16 cellular contexts compared by ENCODE assay signal in genomic region chr6:81865712-81866111, GRCh38.
DNase-seq lines count a peak whose midpoint lies in the region; ATAC-seq, FAIRE-seq and TF ChIP-seq lines count a peak whose summit lies in the region.
"Had no signal": no experiment of that assay in that cellular context is flagged by ENCODE, and none has a peak within 500 bp of the region (broad histone marks: within the 10 kb centered on the region; RNA-seq: fewer than 3 reads in every experiment).

No MANE protein-coding gene starts in this region.

- H3K79me2 ChIP-seq in H1 (ENCODE audit: control insufficient read depth in 1 of 2, insufficient read depth in 2 of 2, low read length in 2 of 2): no peaks in the 10 kb centered on the region

- ATAC-seq in mucosa of descending colon (peak; percentile 76), GM18907 (IDR thresholded peaks at IDR 0.05; ENCODE audit: unreplicated experiment) (no peak)
- no peak for ATAC-seq in activated naive CD8-positive, alpha-beta T cell treated with anti-CD3 and anti-CD28 coated beads, Interleukin-2, amount 50 U/mL, for 24 hours
- ATAC-seq: lower lobe of right lung; stimulated activated memory B cell treated with anti-CD40 and anti-IgM and Interleukin-4, amounts not matched to agents 10 μg/mL and 1 μg/mL and 100 μg/mL, for 72 hours had no signal

- H3K4me3 ChIP-seq in H1 (ENCODE audit: extremely low read depth in 1 of 4, insufficient read depth in 2 of 4, low read depth in 3 of 4, low read length in 4 of 4) (no peak overlapping the region), mucosa of descending colon (no peak overlapping the region), tibial nerve (no peak overlapping the region)
- H3K4me3 ChIP-seq: lower lobe of right lung, skin epidermis had no signal

- H2AFZ ChIP-seq in H1 (ENCODE audit: low read length): peak overlapping the region; percentile 73; the same call in 1 of the 2 replicates

- H2BK120ac ChIP-seq in H1 (replicated peaks; ENCODE audit: low read depth, low read length): no peak overlapping the region

- H3K36me3 ChIP-seq in H1 (ENCODE audit: control insufficient read depth in 2 of 4, insufficient read depth in 4 of 4, low read length in 3 of 4): no peaks in the 10 kb centered on the region
- H3K36me3 ChIP-seq in mucosa of descending colon (ENCODE audit: low read depth): no peaks in the 10 kb centered on the region
- no peaks in the 10 kb centered on the region for H3K36me3 ChIP-seq in tibial nerve
- H3K36me3 ChIP-seq: lower lobe of right lung had no signal

- H3K27ac ChIP-seq in H1 (ENCODE audit: low read depth, low read length) (no peak overlapping the region), tibial nerve (no peak overlapping the region)
- H3K27ac ChIP-seq: lower lobe of right lung had no signal

- no peak overlapping the region for H2AK5ac ChIP-seq in H1 (ENCODE audit: low read depth, low read length)

- H3K23me2 ChIP-seq in H1 (ENCODE audit: low read depth, low read length): no peaks in the 10 kb centered on the region

- H3K4me1 ChIP-seq in H1 (replicated peaks in 1 of 4; ENCODE audit: control insufficient read depth in 3 of 4, insufficient read depth in 4 of 4, low read length in 3 of 4) (no peaks in the 10 kb centered on the region; a peak in 2 of 7 replicates), mucosa of descending colon (ENCODE audit: low read depth) (no peaks in the 10 kb centered on the region), tibial nerve (peaks cover 0 to 24% (median 0%) of the 10 kb centered on the region in 4 donors)
- H3K4me1 ChIP-seq: lower lobe of right lung had no signal

- H4K5ac ChIP-seq in H1 (ENCODE audit: insufficient read length, low read depth, low read length): no peak overlapping the region

- H4K20me1 ChIP-seq in H1 (replicated peaks in 1 of 2; ENCODE audit: control insufficient read depth in 1 of 2, insufficient read depth in 2 of 2, low read length in 2 of 2): no peaks in the 10 kb centered on the region

- TF ChIP-seq CTCF in H1 (IDR thresholded peaks at IDR 0.05; ENCODE audit: control extremely low read depth in 1 of 3, insufficient read depth in 1 of 3, low read depth in 1 of 3, low read length in 3 of 3) (no peak), mucosa of descending colon (IDR thresholded peaks at IDR 0.05) (no peak), tibial nerve (IDR thresholded peaks at IDR 0.05) (no peak)

- H3K18ac ChIP-seq in H1 (ENCODE audit: extremely low read depth, low read length): no peak overlapping the region

- TF ChIP-seq EP300 in H1 (IDR thresholded peaks at IDR 0.05; ENCODE audit: borderline replicate concordance in 1 of 2, low read depth in 2 of 2, low read length in 2 of 2) (no peak), tibial nerve (IDR thresholded peaks at IDR 0.05) (no peak)

- no peak overlapping the region for H4K91ac ChIP-seq in H1 (replicated peaks; ENCODE audit: insufficient read length, low read length)

- H2BK12ac ChIP-seq in H1 (ENCODE audit: low read depth, low read length): no peak overlapping the region

- H3K9me3 ChIP-seq in H1 (ENCODE audit: insufficient read depth in 2 of 2, low read depth in 1 of 2, low read length in 1 of 2): no peaks in the 10 kb centered on the region
- no peaks in the 10 kb centered on the region for H3K9me3 ChIP-seq in mucosa of descending colon
- peaks cover 0 to under 1% (median 0%) of the 10 kb centered on the region in 4 donors for H3K9me3 ChIP-seq in tibial nerve
- H3K9me3 ChIP-seq: lower lobe of right lung had no signal

- intact Hi-C loops in mucosa of descending colon (cut with DNase I, micrococcal nuclease): no loop called here

- no peak overlapping the region for H2BK5ac ChIP-seq in H1 (ENCODE audit: low read depth, low read length)

- peak; percentile 36 for DNase-seq in COLO829 (ENCODE audit: low spot score)
- peak; percentile 14 for DNase-seq in NCI-H460 (ENCODE audit: extremely low read depth, low read depth)
- no peak for DNase-seq in H1 (ENCODE audit: low read depth in 1 of 2, low spot score in 2 of 2)
- no peak for DNase-seq in mucosa of descending colon
- DNase-seq in activated naive CD8-positive, alpha-beta T cell treated with anti-CD3 and anti-CD28 coated beads, Interleukin-2, amount 50 U/mL, for 24 hours: no peak
- no peak for DNase-seq in activated CD4-positive, alpha-beta T cell treated with anti-CD3 and anti-CD28 coated beads, Interleukin-2, amount 50 U/mL, for 4 hours
- no peak for DNase-seq in tibial nerve (ENCODE audit: low spot score in 2 of 2)
- DNase-seq: activated naive CD4-positive, alpha-beta T cell treated with anti-CD3 and anti-CD28 coated beads for 36 hours; DMS 273 treated with DMSO at 0.1 percent for 48 hours; H9; lower lobe of right lung; NCI-H187 treated with DMSO at 0.1 percent for 48 hours had no signal

- H3K36me3 Mint-ChIP-seq in activated naive CD8-positive, alpha-beta T cell treated with anti-CD3 and anti-CD28 coated beads, Interleukin-2, amount 50 U/mL, for 24 hours (ENCODE audit: low read depth): no peaks in the 10 kb centered on the region
- H3K36me3 Mint-ChIP-seq: stimulated activated memory B cell treated with anti-CD40 and anti-IgM and Interleukin-4, amounts not matched to agents 10 μg/mL and 1 μg/mL and 100 μg/mL, for 72 hours had no signal

- WGBS in H1 (ENCODE audit: extremely low coverage in 1 of 2, insufficient coverage in 1 of 2, insufficient read length in 1 of 2, insufficient replicate concordance in 2 of 2, low coverage in 1 of 2, low lambda C conversion rate in 2 of 2, missing lambda C conversion rate in 1 of 2), 2 experiments: 87% methylated on average over 3 of the region's 3 CpGs; no CpG with 5 or more reads in 1 of the 2 experiments
- WGBS in tibial nerve, 2 donors: 72 to 75% methylated on average over 3 of the region's 3 CpGs

- FAIRE-seq in H1 (lab: Jason Lieb, UNC): no peak
- FAIRE-seq: endometrium had no signal

- H3K79me1 ChIP-seq in H1 (ENCODE audit: low read depth, low read length): no peaks in the 10 kb centered on the region

- TF ChIP-seq RAD21 in H1 (IDR thresholded peaks at IDR 0.05 in 1 of 2, conservative IDR thresholded peaks at IDR 0.05 in 1 of 2; ENCODE audit: low read depth in 2 of 2, low read length in 2 of 2): no peak

- no peaks in the 10 kb centered on the region for H3K9me3 Mint-ChIP-seq in activated naive CD8-positive, alpha-beta T cell treated with anti-CD3 and anti-CD28 coated beads, Interleukin-2, amount 50 U/mL, for 24 hours
- H3K9me3 Mint-ChIP-seq: activated naive CD4-positive, alpha-beta T cell treated with anti-CD3 and anti-CD28 coated beads for 36 hours; H9 had no signal

- H3K9ac ChIP-seq in H1 (replicated peaks in 1 of 4; ENCODE audit: extremely low read depth in 1 of 4, low read depth in 3 of 4, low read length in 3 of 4): no peak overlapping the region

- no peak overlapping the region for H3K4me3 Mint-ChIP-seq in activated naive CD8-positive, alpha-beta T cell treated with anti-CD3 and anti-CD28 coated beads, Interleukin-2, amount 50 U/mL, for 24 hours
- H3K4me3 Mint-ChIP-seq: activated naive CD4-positive, alpha-beta T cell treated with anti-CD3 and anti-CD28 coated beads for 36 hours; H9; stimulated activated memory B cell treated with anti-CD40 and anti-IgM and Interleukin-4, amounts not matched to agents 10 μg/mL and 1 μg/mL and 100 μg/mL, for 72 hours had no signal

- no peak overlapping the region for H2BK20ac ChIP-seq in H1 (ENCODE audit: low read length)

- no peaks in the 10 kb centered on the region for H3K27me3 ChIP-seq in H1 (replicated peaks in 1 of 4; ENCODE audit: control insufficient read depth in 3 of 4, extremely low read depth in 1 of 4, insufficient read depth in 3 of 4, low read length in 3 of 4)
- no peaks in the 10 kb centered on the region for H3K27me3 ChIP-seq in tibial nerve

- TF ChIP-seq POLR2A in H1 (IDR thresholded peaks at IDR 0.05; ENCODE audit: control extremely low read depth in 1 of 2, low read depth in 2 of 2, low read length in 2 of 2) (no peak), tibial nerve (IDR thresholded peaks at IDR 0.05) (no peak)

- POLR2A ChIA-PET in H1 (lab: Charles Lee; ENCODE audit: partially characterized antibody): no interaction called here

- no peaks in the 10 kb centered on the region for H3K27me3 Mint-ChIP-seq in activated naive CD8-positive, alpha-beta T cell treated with anti-CD3 and anti-CD28 coated beads, Interleukin-2, amount 50 U/mL, for 24 hours
- H3K27me3 Mint-ChIP-seq: stimulated activated memory B cell treated with anti-CD40 and anti-IgM and Interleukin-4, amounts not matched to agents 10 μg/mL and 1 μg/mL and 100 μg/mL, for 72 hours had no signal

- H3K4me1 Mint-ChIP-seq in activated naive CD8-positive, alpha-beta T cell treated with anti-CD3 and anti-CD28 coated beads, Interleukin-2, amount 50 U/mL, for 24 hours: no peaks in the 10 kb centered on the region
- H3K4me1 Mint-ChIP-seq: stimulated activated memory B cell treated with anti-CD40 and anti-IgM and Interleukin-4, amounts not matched to agents 10 μg/mL and 1 μg/mL and 100 μg/mL, for 72 hours had no signal

- no peak overlapping the region for H3K4me2 ChIP-seq in H1 (ENCODE audit: insufficient read depth in 1 of 2, low read depth in 2 of 2, low read length in 2 of 2)

- no peak overlapping the region for H4K8ac ChIP-seq in H1 (ENCODE audit: extremely low read depth, insufficient read depth, low read length)

- H2BK15ac ChIP-seq in H1 (ENCODE audit: low read length): no peak overlapping the region

- H3K23ac ChIP-seq in H1 (ENCODE audit: insufficient read length): no peak overlapping the region

- no peak overlapping the region for H3K56ac ChIP-seq in H1 (replicated peaks; ENCODE audit: insufficient read length, low read depth, low read length)

- no peak overlapping the region for H3K27ac Mint-ChIP-seq in activated naive CD8-positive, alpha-beta T cell treated with anti-CD3 and anti-CD28 coated beads, Interleukin-2, amount 50 U/mL, for 24 hours
- H3K27ac Mint-ChIP-seq: activated naive CD4-positive, alpha-beta T cell treated with anti-CD3 and anti-CD28 coated beads for 36 hours; stimulated activated memory B cell treated with anti-CD40 and anti-IgM and Interleukin-4, amounts not matched to agents 10 μg/mL and 1 μg/mL and 100 μg/mL, for 72 hours had no signal

- H3K14ac ChIP-seq in H1 (ENCODE audit: insufficient read length): no peak overlapping the region

- H3K4ac ChIP-seq in H1 (replicated peaks; ENCODE audit: insufficient read length, low read depth, low read length): no peak overlapping the region

- CTCF ChIA-PET in H1 (lab: Charles Lee; ENCODE audit: partially characterized antibody): no interaction called here

TF ChIP-seq in H1, 55 proteins besides CTCF, POLR2A, EP300 and RAD21:
- TF ChIP-seq CTBP2 (IDR thresholded peaks at IDR 0.05; ENCODE audit: borderline replicate concordance, insufficient read depth, insufficient read length, low read length) (no peak), PHF8 (conservative IDR thresholded peaks at IDR 0.05; ENCODE audit: low read depth, low read length) (no peak)

Comparison
In these comparisons a context has a peak if more than half of its experiments do, and no peak if none do; other contexts are left out.
1. DNase-seq: peak in COLO829 (single experiment) and NCI-H460 (single experiment); none in H1 (0 of 2), mucosa of descending colon (0 of 3), activated naive CD8-positive, alpha-beta T cell treated with anti-CD3 and anti-CD28 coated beads, Interleukin-2, amount 50 U/mL, for 24 hours (single experiment), activated CD4-positive, alpha-beta T cell treated with anti-CD3 and anti-CD28 coated beads, Interleukin-2, amount 50 U/mL, for 4 hours (0 of 2) and tibial nerve (0 of 2).